In genomic region chr1:151762941-151763921, GRCh38 we compare ENCODE assay signal across 8 cellular contexts. TPM values are rescaled to one million over a fixed set of nuclear protein-coding genes. Genes with fewer than 3 reads are reported as not detected.
DNase-seq lines count a peak whose midpoint lies in the region; ATAC-seq and TF ChIP-seq lines count a peak whose summit lies in the region.

Gene MRPL9, minus strand, starts transcription at chr1:151763496. Its CDS starts 17 bp downstream, at chr1:151763479.

- peak within 1 kb of the TSS; percentile 87 for H3K27ac Mint-ChIP-seq in T-helper 1 cell treated with Interleukin-12 subunit alpha and Interleukin-12 subunit beta and Interleukin-4 antibody, amounts not matched to agents 30 μg/mL and 1 μg/mL, for 36 hours
- H3K27ac Mint-ChIP-seq in type B pancreatic cell = peak within 1 kb of the TSS; percentile 95

- intact Hi-C loops in left cardiac atrium (cut with DNase I) (no loop called here), posterior cingulate gyrus (cut with DNase I) (loop anchor here (2.0 to 10.0 kb wide), 2 partner anchors 28 to 72 kb away; partner anchors contain the start of genes C2CD4D, RORC and TDRKH)

- H3K27me3 Mint-ChIP-seq in T-helper 1 cell treated with Interleukin-12 subunit alpha and Interleukin-12 subunit beta and Interleukin-4 antibody, amounts not matched to agents 30 μg/mL and 1 μg/mL, for 36 hours (ENCODE audit: low read depth) = no peaks in the 10 kb centered on the region
- H3K27me3 Mint-ChIP-seq in type B pancreatic cell = no peaks in the 10 kb centered on the region

- TF ChIP-seq CTCF in GM12864 (IDR thresholded peaks at IDR 0.05; ENCODE audit: low read depth, low read length, missing control alignments) (no peak), type B pancreatic cell (conservative IDR thresholded peaks at IDR 0.05) (peak; percentile 16)

- ATAC-seq in HG02759 (IDR thresholded peaks at IDR 0.05; ENCODE audit: unreplicated experiment) (peak; percentile 98), left cardiac atrium (peak; percentile 99 to 100)

- DNase-seq in GM12864 (ENCODE audit: low read depth) (peak; percentile 22), NCI-H146 treated with DMSO at 0.1 percent for 48 hours (lab: John Stamatoyannopoulos, UW; ENCODE audit: unreplicated experiment) (peak; percentile 62), amniotic epithelial cell (ENCODE audit: low read depth) (peak; percentile 60), left cardiac atrium (peak; percentile 87), posterior cingulate gyrus (peak; percentile 78 to 97 (median 85)), type B pancreatic cell (ENCODE audit: extremely low spot score, unreplicated experiment) (peak; percentile 87)

- H3K4me1 Mint-ChIP-seq in T-helper 1 cell treated with Interleukin-12 subunit alpha and Interleukin-12 subunit beta and Interleukin-4 antibody, amounts not matched to agents 30 μg/mL and 1 μg/mL, for 36 hours (ENCODE audit: low read depth) = peaks cover 22% of the 10 kb centered on the region
- H3K4me1 Mint-ChIP-seq in type B pancreatic cell (ENCODE audit: unreplicated experiment) = peaks cover 19% of the 10 kb centered on the region

- H3K4me3 ChIP-seq in GM12864 (ENCODE audit: low read depth, low read length) = peak within 1 kb of the TSS; percentile 92

- peaks cover 28% of the 10 kb centered on the region for H3K36me3 Mint-ChIP-seq in T-helper 1 cell treated with Interleukin-12 subunit alpha and Interleukin-12 subunit beta and Interleukin-4 antibody, amounts not matched to agents 30 μg/mL and 1 μg/mL, for 36 hours (ENCODE audit: low read depth)
- peaks cover 18% of the 10 kb centered on the region for H3K36me3 Mint-ChIP-seq in type B pancreatic cell

- H3K9me3 Mint-ChIP-seq in T-helper 1 cell treated with Interleukin-12 subunit alpha and Interleukin-12 subunit beta and Interleukin-4 antibody, amounts not matched to agents 30 μg/mL and 1 μg/mL, for 36 hours = no peaks in the 10 kb centered on the region
- H3K9me3 Mint-ChIP-seq in type B pancreatic cell = no peaks in the 10 kb centered on the region

- peak within 1 kb of the TSS; percentile 85 for H3K4me3 Mint-ChIP-seq in T-helper 1 cell treated with Interleukin-12 subunit alpha and Interleukin-12 subunit beta and Interleukin-4 antibody, amounts not matched to agents 30 μg/mL and 1 μg/mL, for 36 hours
- peak within 1 kb of the TSS; percentile 97 for H3K4me3 Mint-ChIP-seq in type B pancreatic cell

RNA-seq across cellular contexts. Expression of gene MRPL9, which starts in this region (rescaled TPM):
- 10 to 100 TPM; 39.1 TPM for total RNA-seq in left cardiac atrium
- 80.4 and 92.1 TPM in 2 replicates for total RNA-seq in type B pancreatic cell (ENCODE audit: low replicate concordance)

Comparison
In these comparisons a context has a peak if more than half of its experiments do, and no peak if none do; other contexts are left out.
1. Peak in every context shown above with its lines: DNase-seq, ATAC-seq and H3K4me3 ChIP-seq.
2. DNase-seq: peak in every context shown above with its lines; median percentile 87 in left cardiac atrium; 87 in type B pancreatic cell; 85 in posterior cingulate gyrus; 62 in NCI-H146 treated with DMSO at 0.1 percent for 48 hours; 60 in amniotic epithelial cell; 22 in GM12864.